In the genomic region with DNA sequence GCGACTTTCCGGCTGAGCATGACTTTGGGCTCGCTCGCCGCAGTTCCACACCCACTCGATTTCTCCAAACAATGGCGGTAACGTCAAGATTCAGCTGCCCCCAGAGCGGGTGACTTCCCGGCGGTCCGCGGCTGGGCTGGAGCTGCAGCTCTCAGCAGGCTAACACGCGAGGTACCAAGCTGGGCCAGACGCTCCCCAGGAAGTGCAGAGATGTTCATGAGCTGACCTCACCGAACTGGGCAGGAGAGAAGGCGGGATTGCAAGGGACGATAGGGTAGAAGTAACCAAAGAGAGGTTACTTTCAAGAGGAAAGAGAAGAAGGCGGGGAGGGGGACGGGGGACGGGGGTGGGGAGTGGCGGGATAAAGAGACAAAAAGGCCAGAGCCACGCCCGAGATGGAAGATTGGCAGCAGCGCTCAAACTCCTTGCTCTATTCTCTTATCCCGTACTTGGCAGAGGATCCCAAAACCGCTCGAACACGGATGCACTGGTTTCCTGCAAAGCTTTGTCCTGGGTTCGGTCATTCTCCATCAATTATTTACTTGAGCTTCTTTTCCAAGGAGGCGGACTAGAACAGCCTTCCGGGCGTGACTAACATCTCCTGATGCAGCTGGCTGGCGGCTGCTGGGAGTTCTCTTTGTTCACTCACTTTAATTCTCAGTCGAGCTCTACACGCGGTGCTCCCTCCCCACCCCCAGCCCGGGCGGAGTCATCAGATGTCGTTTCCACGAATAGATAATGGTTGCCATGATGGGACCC, we compare ENCODE assay signal across 9 cellular contexts.
A peak's percentile ranks its signal among the peaks of the same experiment; 100 is the strongest.
DNase-seq lines count a peak whose midpoint lies in the region; ATAC-seq and TF ChIP-seq lines count a peak whose summit lies in the region.
"Had no signal": no experiment of that assay in that cellular context is flagged by ENCODE, and none has a peak within 500 bp of the region (broad histone marks: within the 10 kb centered on the region; RNA-seq: fewer than 3 reads in every experiment).

A gene (minus strand): TSS at position 626 of the 759 bp plus-strand sequence.

- no peaks in the 10 kb centered on the region for H3K36me3 ChIP-seq in CD8-positive, alpha-beta T cell (ENCODE audit: insufficient read depth, low read length)

- no peaks in the 10 kb centered on the region for H3K9me3 Mint-ChIP-seq in CD8-positive, alpha-beta T cell
- H3K9me3 Mint-ChIP-seq: dendritic cell treated with granulocyte-macrophage colony-stimulating factor and Interleukin-4, amounts not matched to agents 40 ng/mL and 50 ng/mL, for 4 days had no signal

- peaks cover 51% of the 10 kb centered on the region for H3K27me3 Mint-ChIP-seq in CD8-positive, alpha-beta T cell (ENCODE audit: low read depth)

- TF ChIP-seq CTCF in CD8-positive, alpha-beta T cell (IDR thresholded peaks at IDR 0.05), result no peak
- TF ChIP-seq CTCF in fibroblast of mammary gland (conservative IDR thresholded peaks at IDR 0.05; ENCODE audit: control insufficient read depth, insufficient read depth, low read depth, low read length), result no peak

- intact Hi-C loops in CD8-positive, alpha-beta T cell (cut with DNase I, micrococcal nuclease), result loop anchor here (5.0 to 10.0 kb wide), 4 partner anchors 177 to 1177 kb away; a partner anchor contains a TSS

- H3K27ac ChIP-seq in CD8-positive, alpha-beta T cell (ENCODE audit: low read depth, low read length), result no peak within 1 kb of the TSS

- no peak for ATAC-seq in CD8-positive, alpha-beta T cell
- ATAC-seq in GM21723 (IDR thresholded peaks at IDR 0.05; ENCODE audit: unreplicated experiment) (no peak), HG03520 (IDR thresholded peaks at IDR 0.05; ENCODE audit: unreplicated experiment) (no peak)

- H3K27me3 ChIP-seq in CD8-positive, alpha-beta T cell (ENCODE audit: insufficient read depth, low read length), result peaks cover 31% of the 10 kb centered on the region

- H3K4me3 Mint-ChIP-seq in CD8-positive, alpha-beta T cell, result peak within 1 kb of the TSS; percentile 17
- H3K4me3 Mint-ChIP-seq: dendritic cell treated with granulocyte-macrophage colony-stimulating factor and Interleukin-4, amounts not matched to agents 40 ng/mL and 50 ng/mL, for 4 days had no signal

- no peak within 1 kb of the TSS for H3K27ac Mint-ChIP-seq in CD8-positive, alpha-beta T cell
- H3K27ac Mint-ChIP-seq: dendritic cell treated with granulocyte-macrophage colony-stimulating factor and Interleukin-4, amounts not matched to agents 40 ng/mL and 50 ng/mL, for 4 days had no signal

- peaks cover 30% of the 10 kb centered on the region for H3K4me1 ChIP-seq in CD8-positive, alpha-beta T cell (ENCODE audit: insufficient read depth, low read length)

- peaks cover 30% of the 10 kb centered on the region for H3K4me1 Mint-ChIP-seq in CD8-positive, alpha-beta T cell (ENCODE audit: low read depth)

- POLR2A ChIA-PET in CD8-positive, alpha-beta T cell (lab: Charles Lee), result no interaction called here

- DNase-seq in CD8-positive, alpha-beta T cell, result peak in 2 of 7 experiments; percentile 4 to 20
- DNase-seq in NCI-H187 treated with DMSO at 0.1 percent for 48 hours (lab: John Stamatoyannopoulos, UW), result peak; percentile 75
- peak; percentile 68 to 74 for DNase-seq in activated CD4-positive, alpha-beta T cell treated with anti-CD3 and anti-CD28 coated beads, Interleukin-2, amount 50 U/mL, for 48 hours
- DNase-seq in fibroblast of mammary gland (ENCODE audit: low read depth), result peak; percentile 75
- DNase-seq in renal cortical epithelial cell (ENCODE audit: low read depth), result peak; percentile 92
- DNase-seq in SKM-1 treated with dmso at 0.1 percent for 144 hours (lab: John Stamatoyannopoulos, UW; ENCODE audit: unreplicated experiment), result no peak

- no peaks in the 10 kb centered on the region for H3K9me3 ChIP-seq in CD8-positive, alpha-beta T cell (ENCODE audit: low read length)

- H3K4me3 ChIP-seq in CD8-positive, alpha-beta T cell (ENCODE audit: low read depth, low read length), result no peak within 1 kb of the TSS
- peak within 1 kb of the TSS; percentile 48 for H3K4me3 ChIP-seq in fibroblast of mammary gland (ENCODE audit: control insufficient read depth, low read depth, low read length)

- H3K36me3 Mint-ChIP-seq in CD8-positive, alpha-beta T cell, result no peaks in the 10 kb centered on the region

- CTCF ChIA-PET in CD8-positive, alpha-beta T cell (lab: Charles Lee), result no interaction called here
